In genomic region chr18:10456718-10457499, GRCh38 we compare ENCODE assay signal across 20 cellular contexts. TPM values are rescaled to one million over a fixed set of nuclear protein-coding genes. Genes with fewer than 3 reads are reported as not detected.
DNase-seq lines count a peak whose midpoint lies in the region; ATAC-seq, FAIRE-seq and TF ChIP-seq lines count a peak whose summit lies in the region.
"Had no signal": no experiment of that assay in that cellular context is flagged by ENCODE, and none has a peak within 500 bp of the region (broad histone marks: within the 10 kb centered on the region; RNA-seq: fewer than 3 reads in every experiment).

No MANE protein-coding gene starts in this region.

- no peaks in the 10 kb centered on the region for H3K9me2 ChIP-seq in PC-3 (replicated peaks; ENCODE audit: low read length)

- no peak for TF ChIP-seq EP300 in HepG2 (IDR thresholded peaks at IDR 0.05; ENCODE audit: low read depth in 2 of 2, low read length in 2 of 2)
- TF ChIP-seq EP300 in HepG2 (CRISPR knock-in tag; IDR thresholded peaks at IDR 0.05; ENCODE audit: borderline replicate concordance), result no peak

- peak overlapping the region in 1 of 3 experiments; percentile 58; a peak in 1 of 6 replicates for H3K4me3 ChIP-seq in HepG2 (replicated peaks in 1 of 3; ENCODE audit: insufficient read depth in 1 of 3, low read depth in 2 of 3, low read length in 3 of 3)
- no peak overlapping the region for H3K4me3 ChIP-seq in right lobe of liver
- peak overlapping the region; percentile 6 to 91 (median 73) for H3K4me3 ChIP-seq in esophagus squamous epithelium
- no peak overlapping the region for H3K4me3 ChIP-seq in neural progenitor cell
- H3K4me3 ChIP-seq in PC-3 (ENCODE audit: low read length), result no peak overlapping the region

- H3K27ac ChIP-seq in HepG2 (ENCODE audit: extremely low read length, insufficient read depth, low read length) (no peak overlapping the region), right lobe of liver (no peak overlapping the region), esophagus squamous epithelium (peak overlapping the region in 3 of 4 donors; percentile 87 to 94 (median 88)), neural progenitor cell (no peak overlapping the region), PC-3 (ENCODE audit: low read length) (no peak overlapping the region)
- H3K27ac ChIP-seq: ascending aorta had no signal

- CTCF ChIA-PET in HepG2 (lab: Yijun Ruan, JAX; ENCODE audit: low intra/inter-chr PET ratio, low total read pairs) (no interaction called here), PC-3 (lab: Charles Lee) (no interaction called here)

- H3K36me3 ChIP-seq in HepG2 (replicated peaks in 1 of 2; ENCODE audit: control insufficient read depth in 1 of 2, insufficient read depth in 2 of 2, low read length in 2 of 2) (no peaks in the 10 kb centered on the region), right lobe of liver (no peaks in the 10 kb centered on the region), esophagus squamous epithelium (no peaks in the 10 kb centered on the region), neural progenitor cell (no peaks in the 10 kb centered on the region), PC-3 (ENCODE audit: low read depth, low read length) (no peaks in the 10 kb centered on the region)
- H3K36me3 ChIP-seq: ascending aorta, spleen had no signal

- H2AFZ ChIP-seq in HepG2 (ENCODE audit: low read length) (no peak overlapping the region), neural progenitor cell (replicated peaks) (no peak overlapping the region), PC-3 (ENCODE audit: low read length) (no peak overlapping the region)

- in situ Hi-C loops in HepG2 (cut with HindIII; ENCODE audit: extremely low pct_ligation_motif_present, low pct_unique_long_range_greater_than_20kb), result no loop called here

- peaks cover 44% of the 10 kb centered on the region for H3K9me3 Mint-ChIP-seq in neural progenitor cell
- H3K9me3 Mint-ChIP-seq: dendritic cell treated with granulocyte-macrophage colony-stimulating factor and Interleukin-4, amounts not matched to agents 40 ng/mL and 50 ng/mL, for 4 days; H9; stimulated activated effector memory CD8-positive, alpha-beta T cell treated with anti-CD3 and anti-CD28 coated beads, Interleukin-12 subunit alpha, Interleukin-12 subunit beta, amount 100 ng/mL, for 72 hours had no signal

- H3K4me2 ChIP-seq in HepG2 (ENCODE audit: low read depth, low read length) (peak overlapping the region; percentile 91), neural progenitor cell (no peak overlapping the region), PC-3 (ENCODE audit: low read length) (no peak overlapping the region)

- H3K27me3 Mint-ChIP-seq in neural progenitor cell (ENCODE audit: insufficient read depth, low read depth), result peaks cover 15% of the 10 kb centered on the region

- POLR2A ChIA-PET in HepG2 (lab: Yijun Ruan, JAX) (no interaction called here), PC-3 (lab: Charles Lee; ENCODE audit: unreplicated experiment) (no interaction called here)

- no peak for TF ChIP-seq RAD21 in HepG2 (CRISPR knock-in tag; IDR thresholded peaks at IDR 0.05)

- H3K79me2 ChIP-seq in HepG2 (ENCODE audit: insufficient read depth, low read length), result no peaks in the 10 kb centered on the region
- H3K79me2 ChIP-seq in neural progenitor cell (ENCODE audit: low read depth), result peaks cover 6% of the 10 kb centered on the region
- no peaks in the 10 kb centered on the region for H3K79me2 ChIP-seq in PC-3 (ENCODE audit: low read length)

- H3K9me3 ChIP-seq in HepG2 (ENCODE audit: low read length), result no peaks in the 10 kb centered on the region
- no peaks in the 10 kb centered on the region for H3K9me3 ChIP-seq in right lobe of liver
- H3K9me3 ChIP-seq in esophagus squamous epithelium, result no peaks in the 10 kb centered on the region
- no peaks in the 10 kb centered on the region for H3K9me3 ChIP-seq in neural progenitor cell (ENCODE audit: low read depth)
- H3K9me3 ChIP-seq in PC-3 (ENCODE audit: low read length), result no peaks in the 10 kb centered on the region
- H3K9me3 ChIP-seq: ascending aorta, spleen had no signal

- TF ChIP-seq CTCF in HepG2 (CRISPR knock-in tag; IDR thresholded peaks at IDR 0.05), result no peak
- TF ChIP-seq CTCF in right lobe of liver (IDR thresholded peaks at IDR 0.05), result no peak
- TF ChIP-seq CTCF in esophagus squamous epithelium (IDR thresholded peaks at IDR 0.05), result no peak
- TF ChIP-seq CTCF in neural progenitor cell (IDR thresholded peaks at IDR 0.05), result no peak
- no peak for TF ChIP-seq CTCF in PC-3 (conservative IDR thresholded peaks at IDR 0.05; ENCODE audit: low read depth, low read length)

- ATAC-seq in HepG2 (no peak), right lobe of liver (no peak), PC-3 (no peak)
- no peak for ATAC-seq in activated CD4-positive, CD25-positive, alpha-beta regulatory T cell treated with anti-CD3 and anti-CD28 coated beads, Interleukin-2, amount 50 U/mL, for 24 hours
- ATAC-seq: stimulated activated effector memory CD8-positive, alpha-beta T cell treated with anti-CD3 and anti-CD28 coated beads, Interleukin-12 subunit alpha, Interleukin-12 subunit beta, amount 100 ng/mL, for 72 hours had no signal

- BruUV-seq in HepG2 (replicated peaks; lab: Mats Ljungman, UMichigan) (no TSS peak), PC-3 (replicated peaks; lab: Mats Ljungman, UMichigan) (no TSS peak)

- peaks cover 2 to 27% of the 10 kb centered on the region in 2 experiments; a peak in 3 of 5 replicates for H3K27me3 ChIP-seq in HepG2 (ENCODE audit: control insufficient read depth in 1 of 2, insufficient read depth in 2 of 2, low read length in 2 of 2)
- peaks cover 0 to 8% of the 10 kb centered on the region in 2 donors for H3K27me3 ChIP-seq in right lobe of liver
- H3K27me3 ChIP-seq in esophagus squamous epithelium, result no peaks in the 10 kb centered on the region
- peaks cover 68% of the 10 kb centered on the region for H3K27me3 ChIP-seq in neural progenitor cell
- peaks cover 85% of the 10 kb centered on the region for H3K27me3 ChIP-seq in PC-3 (ENCODE audit: low read length)
- H3K27me3 ChIP-seq: ascending aorta had no signal

- peaks cover 56% of the 10 kb centered on the region for H3K36me3 Mint-ChIP-seq in neural progenitor cell
- H3K36me3 Mint-ChIP-seq: stimulated activated effector memory CD8-positive, alpha-beta T cell treated with anti-CD3 and anti-CD28 coated beads, Interleukin-12 subunit alpha, Interleukin-12 subunit beta, amount 100 ng/mL, for 72 hours had no signal

- 80% methylated on average over 6 of the region's 6 CpGs for WGBS in HepG2 (ENCODE audit: low lambda C conversion rate)
- 77% methylated on average over 6 of the region's 6 CpGs for WGBS in right lobe of liver (ENCODE audit: insufficient coverage, low coverage, low lambda C conversion rate, missing lambda C conversion rate)
- 59 to 68% methylated on average over 6 of the region's 6 CpGs for WGBS in esophagus squamous epithelium, 2 donors

- H3K4me3 Mint-ChIP-seq in neural progenitor cell, result peak overlapping the region; percentile 94
- H3K4me3 Mint-ChIP-seq: dendritic cell treated with granulocyte-macrophage colony-stimulating factor and Interleukin-4, amounts not matched to agents 40 ng/mL and 50 ng/mL, for 4 days; stimulated activated effector memory CD8-positive, alpha-beta T cell treated with anti-CD3 and anti-CD28 coated beads, Interleukin-12 subunit alpha, Interleukin-12 subunit beta, amount 100 ng/mL, for 72 hours had no signal

- H3K9ac ChIP-seq in HepG2 (ENCODE audit: insufficient read depth, low read depth, low read length) (0 out of 2 replicates have a peak overlapping the region, but pooled peaks have one; percentile 71), neural progenitor cell (no peak overlapping the region), PC-3 (ENCODE audit: low read length) (no peak overlapping the region)

- H3K27ac Mint-ChIP-seq in neural progenitor cell, result peak overlapping the region; percentile 46
- H3K27ac Mint-ChIP-seq: dendritic cell treated with granulocyte-macrophage colony-stimulating factor and Interleukin-4, amounts not matched to agents 40 ng/mL and 50 ng/mL, for 4 days; H9; stimulated activated effector memory CD8-positive, alpha-beta T cell treated with anti-CD3 and anti-CD28 coated beads, Interleukin-12 subunit alpha, Interleukin-12 subunit beta, amount 100 ng/mL, for 72 hours had no signal

- TF ChIP-seq POLR2A in HepG2 (IDR thresholded peaks at IDR 0.05; ENCODE audit: insufficient read depth in 1 of 2, low read depth in 2 of 2, low read length in 2 of 2), result no peak
- TF ChIP-seq POLR2A in right lobe of liver (IDR thresholded peaks at IDR 0.05), result no peak
- no peak for TF ChIP-seq POLR2A in esophagus squamous epithelium (IDR thresholded peaks at IDR 0.05)

- H3F3A ChIP-seq in neural progenitor cell (ENCODE audit: low read depth) (peaks cover 14% of the 10 kb centered on the region), PC-3 (ENCODE audit: low read length, unreplicated experiment) (no peaks in the 10 kb centered on the region)

- H3K4me1 Mint-ChIP-seq in neural progenitor cell, result peaks cover 48% of the 10 kb centered on the region
- H3K4me1 Mint-ChIP-seq: stimulated activated effector memory CD8-positive, alpha-beta T cell treated with anti-CD3 and anti-CD28 coated beads, Interleukin-12 subunit alpha, Interleukin-12 subunit beta, amount 100 ng/mL, for 72 hours had no signal

- intact Hi-C loops in HepG2 (cut with micrococcal nuclease; ENCODE audit: unreplicated experiment) (no loop called here), right lobe of liver (cut with DNase I) (no loop called here), esophagus squamous epithelium (cut with DNase I) (no loop called here), PC-3 (cut with micrococcal nuclease) (loop anchor here (10.0 kb wide), 1 partner anchor 58 kb away; no protein-coding TSS in a partner anchor)

- H3K4me1 ChIP-seq in HepG2 (ENCODE audit: insufficient read depth, low read length), result peaks cover 45% of the 10 kb centered on the region
- peaks cover 0 to 6% (median 0%) of the 10 kb centered on the region in 4 donors for H3K4me1 ChIP-seq in right lobe of liver
- peaks cover 17 to 84% (median 27%) of the 10 kb centered on the region in 3 donors for H3K4me1 ChIP-seq in esophagus squamous epithelium
- no peaks in the 10 kb centered on the region for H3K4me1 ChIP-seq in neural progenitor cell
- no peaks in the 10 kb centered on the region for H3K4me1 ChIP-seq in PC-3 (ENCODE audit: insufficient read depth, low read length)

- no peak for FAIRE-seq in HepG2 (lab: Jason Lieb, UNC)
- FAIRE-seq: RCC 7860 had no signal

- DNase-seq in HepG2 (ENCODE audit: low spot score) (no peak), right lobe of liver (no peak), esophagus squamous epithelium (lab: John Stamatoyannopoulos, UW) (no peak), neural progenitor cell (ENCODE audit: low spot score) (no peak), NCI-H2227 treated with DMSO at 0.1 percent for 48 hours (lab: John Stamatoyannopoulos, UW) (no peak), PC-3 (no peak)
- DNase-seq in activated naive CD4-positive, alpha-beta T cell (lab: John Stamatoyannopoulos, UW), result no peak
- DNase-seq: activated CD4-positive, alpha-beta T cell treated with anti-CD3 and anti-CD28 coated beads for 4 hours; activated gamma-delta T cell; erythroblast; H9; hippocampal formation; Karpas-422; NCI-H1105; spleen had no signal

- H4K20me1 ChIP-seq in HepG2 (ENCODE audit: insufficient read depth, low read length), result no peaks in the 10 kb centered on the region
- H4K20me1 ChIP-seq in neural progenitor cell (ENCODE audit: low read depth), result peaks cover 8% of the 10 kb centered on the region
- H4K20me1 ChIP-seq in PC-3 (ENCODE audit: low read length), result no peaks in the 10 kb centered on the region

RNA-seq across cellular contexts. Expression of gene APCDD1, which starts 2.5 kb away (rescaled TPM):
- total RNA-seq in HepG2 (2016; rRNA removed; fragmentation: Illumina TruSeq; extraction: Trizol) (2.1 and 2.4 TPM in 2 replicates), right lobe of liver (1 to 10 TPM in 2 of 6 experiments, under 1 TPM in 4; 0.42 to 2.7 (median 0.71) TPM), esophagus squamous epithelium (10 to 100 TPM; 16.5 to 76.5 (median 41.4) TPM), neural progenitor cell (ENCODE audit: low replicate concordance) (1.9 and 4.7 TPM in 2 replicates), PC-3 (2014; rRNA removed) (not detected in 2 replicates)
- total RNA-seq in HepG2 (2016; cell fraction: cytosol; rRNA removed; fragmentation: Illumina TruSeq; extraction: Trizol; ENCODE audit: low read depth), result 0.81 and 0.88 TPM in 2 replicates
- 1.9 and 2.4 TPM in 2 replicates for total RNA-seq in HepG2 (2016; cell fraction: insoluble cytoplasmic fraction; rRNA removed; fragmentation: Illumina TruSeq; extraction: Trizol)
- 2.0 and 2.8 TPM in 2 replicates for total RNA-seq in HepG2 (2016; cell fraction: membrane; rRNA removed; fragmentation: Illumina TruSeq; extraction: Trizol)
- 1.8 and 2.5 TPM in 2 replicates for total RNA-seq in HepG2 (2016; cell fraction: nucleus; rRNA removed; fragmentation: Illumina TruSeq; extraction: Trizol)
- polyA plus RNA-seq in HepG2 (2011; rRNA removed), result 6.0 and 8.6 TPM in 2 replicates
- 2.7 and 3.7 TPM in 2 replicates for polyA plus RNA-seq in HepG2 (2011; cell fraction: cytosol; rRNA removed)
- polyA plus RNA-seq in HepG2 (2011; cell fraction: nucleus; rRNA removed), result 1.5 and 2.6 TPM in 2 replicates
- 3.1 and 4.2 TPM in 2 replicates for polyA plus RNA-seq in HepG2 (2012)
- polyA plus RNA-seq in HepG2 (2016; cell fraction: cytosol; fragmentation: Illumina TruSeq; extraction: Trizol; ENCODE audit: low read depth), result 1.3 and 2.3 TPM in 2 replicates
- 3.1 and 4.7 TPM in 2 replicates for polyA plus RNA-seq in HepG2 (2016; cell fraction: insoluble cytoplasmic fraction; fragmentation: Illumina TruSeq; extraction: Trizol; ENCODE audit: low read depth)
- polyA plus RNA-seq in HepG2 (2016; cell fraction: membrane; fragmentation: Illumina TruSeq; extraction: Trizol; ENCODE audit: low read depth), result 2.5 and 3.6 TPM in 2 replicates
- polyA plus RNA-seq in HepG2 (2016; cell fraction: nucleus; fragmentation: Illumina TruSeq; extraction: Trizol; ENCODE audit: insufficient read depth, low read depth), result 3.6 and 4.3 TPM in 2 replicates
- polyA minus RNA-seq in HepG2 (2011; rRNA and poly(A)+ RNA removed; ENCODE audit: low replicate concordance), result 8.8 TPM in 1 of 2 replicates, not detected in the other
- polyA minus RNA-seq in HepG2 (2011; cell fraction: cytosol; rRNA and poly(A)+ RNA removed), result 1.5 and 3.5 TPM in 2 replicates
- 2.3 and 2.5 TPM in 2 replicates for polyA minus RNA-seq in HepG2 (2011; cell fraction: nucleus; rRNA and poly(A)+ RNA removed)

Comparison
In these comparisons a context has a peak if more than half of its experiments do, and no peak if none do; other contexts are left out.
1. H3K27ac ChIP-seq: peak in esophagus squamous epithelium (3 of 4); none in HepG2 (single experiment), right lobe of liver (0 of 3), neural progenitor cell (single experiment) and PC-3 (single experiment).
2. H3K4me3 ChIP-seq: peak in esophagus squamous epithelium (4 of 4); none in right lobe of liver (0 of 3), neural progenitor cell (single experiment) and PC-3 (single experiment).